Comparison of ENCODE assay signal across 30 cellular contexts in the genomic region with DNA sequence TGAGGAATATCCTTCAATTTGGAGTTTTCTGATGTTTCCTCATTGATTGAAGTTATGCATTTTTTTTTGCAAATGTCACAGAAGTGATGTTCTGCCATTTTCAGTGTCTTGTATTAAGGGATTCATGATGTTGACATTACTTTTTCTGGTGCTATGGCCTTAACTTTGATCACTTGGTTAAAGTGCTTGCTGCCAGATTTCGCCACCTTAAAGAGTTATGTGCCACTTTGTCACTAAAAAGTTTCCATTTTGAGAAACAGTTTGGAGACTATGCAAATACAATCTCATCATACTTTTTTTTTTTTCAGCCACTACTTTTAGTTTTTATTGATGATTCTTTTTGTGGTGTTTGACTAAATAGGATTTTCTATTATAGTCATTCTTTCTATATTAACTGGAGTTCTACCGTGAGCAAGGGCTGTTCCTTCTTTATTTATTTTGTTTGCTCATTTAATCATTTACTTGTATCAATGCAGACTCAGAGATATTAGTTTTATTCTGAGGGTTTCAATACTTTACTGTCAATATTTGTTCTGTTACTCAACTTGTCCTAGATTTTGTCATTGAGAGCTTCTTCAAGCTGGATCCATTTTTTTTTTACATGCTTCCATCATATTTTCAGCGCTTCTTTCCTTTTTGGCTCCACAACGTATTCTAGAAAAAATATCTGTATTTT. TPM values are rescaled to one million over a fixed set of nuclear protein-coding genes. Genes with fewer than 3 reads are reported as not detected.
DNase-seq lines count a peak whose midpoint lies in the region; ATAC-seq, FAIRE-seq and TF ChIP-seq lines count a peak whose summit lies in the region.
"Had no signal": no experiment of that assay in that cellular context is flagged by ENCODE, and none has a peak within 500 bp of the region (broad histone marks: within the 10 kb centered on the region; RNA-seq: fewer than 3 reads in every experiment).

No MANE protein-coding gene starts in this region.

- H3K27ac Mint-ChIP-seq in activated T-cell treated with anti-CD3 and anti-CD28 coated beads, Interleukin-2, amount 50 U/mL, for 72 hours: peak overlapping the region; percentile 61
- H3K27ac Mint-ChIP-seq: CD14-positive monocyte; CD4-positive, alpha-beta memory T cell; CD4-positive, CD25-positive, alpha-beta regulatory T cell had no signal

- peak; percentile 69 for FAIRE-seq in GM19239 (lab: Jason Lieb, UNC)
- FAIRE-seq: A549, GM12878, GM12892, GM18507 had no signal

- no peak for DNase-seq in activated T-cell treated with anti-CD3 and anti-CD28 coated beads, Interleukin-2, amount 50 U/mL, for 72 hours
- no peak for DNase-seq in activated T-cell treated with anti-CD3 and anti-CD28 coated beads, Interleukin-2, amount 50 U/mL, for 1 hour
- DNase-seq in DMS53 (lab: John Stamatoyannopoulos, UW) (peak; percentile 40), GM19239 (ENCODE audit: insufficient read length, low spot score) (no peak), right lobe of liver (peak in 1 of 3 donors; percentile 51), Kasumi-1 (lab: John Stamatoyannopoulos, UW) (no peak), ACHN (no peak), islet precursor cell (no peak)
- DNase-seq: BE2C; C1 segment of cervical spinal cord; CD4-positive, alpha-beta memory T cell; CD4-positive, CD25-positive, alpha-beta regulatory T cell; CD8-positive, alpha-beta memory T cell; COR-L47; DMS 273 treated with DMSO at 0.1 percent for 48 hours; DMS153; DMS79; DND-41; EL; GDM1 had no signal

- TF ChIP-seq CTCF in right lobe of liver (IDR thresholded peaks at IDR 0.05): no peak

- no peaks in the 10 kb centered on the region for H3K27me3 ChIP-seq in right lobe of liver
- H3K27me3 ChIP-seq: BE2C, BLaER1 had no signal

- 33% methylated on average over 4 of the region's 4 CpGs for WGBS in right lobe of liver (ENCODE audit: insufficient coverage, low coverage, low lambda C conversion rate, missing lambda C conversion rate)

- peaks cover 0 to 8% (median 0%) of the 10 kb centered on the region in 4 donors for H3K36me3 ChIP-seq in right lobe of liver
- H3K36me3 ChIP-seq: BE2C, BLaER1 had no signal

- ATAC-seq in activated T-cell treated with anti-CD3 and anti-CD28 coated beads, Interleukin-2, amount 50 U/mL, for 72 hours (replicated peaks in 1 of 2): no peak
- peak; percentile 33 to 70 (median 44) for ATAC-seq in right lobe of liver
- ATAC-seq: A549, GM12878 had no signal

- peaks cover 11 to 15% of the 10 kb centered on the region in 2 donors for H3K36me3 Mint-ChIP-seq in activated T-cell treated with anti-CD3 and anti-CD28 coated beads, Interleukin-2, amount 50 U/mL, for 72 hours (ENCODE audit: insufficient read depth in 2 of 2)
- H3K36me3 Mint-ChIP-seq: CD14-positive monocyte; CD4-positive, alpha-beta memory T cell; CD4-positive, CD25-positive, alpha-beta regulatory T cell had no signal

- H3K4me1 ChIP-seq in right lobe of liver: peaks cover 0 to 52% (median 11%) of the 10 kb centered on the region in 4 donors
- H3K4me1 ChIP-seq: A549, BE2C, BLaER1 had no signal

- H3K4me1 Mint-ChIP-seq in activated T-cell treated with anti-CD3 and anti-CD28 coated beads, Interleukin-2, amount 50 U/mL, for 72 hours (ENCODE audit: low read depth): peaks cover 32% of the 10 kb centered on the region

- no peak for TF ChIP-seq POLR2A in right lobe of liver (IDR thresholded peaks at IDR 0.05)

- peak overlapping the region; percentile 6 to 57 (median 42) for H3K4me3 ChIP-seq in right lobe of liver
- H3K4me3 ChIP-seq: A549, BLaER1, GM12878 had no signal

- in situ Hi-C loops in ACHN (cut with HindIII; ENCODE audit: low pct_ligation_motif_present, low pct_unique_long_range_greater_than_20kb, low sequenced_read_pairs): no loop called here

- no peaks in the 10 kb centered on the region for H3K9me3 ChIP-seq in right lobe of liver
- H3K9me3 ChIP-seq: A549, BE2C, BLaER1 had no signal

- H3K27ac ChIP-seq in right lobe of liver: peak overlapping the region; percentile 13 to 87 (median 84)
- H3K27ac ChIP-seq: 22Rv1, A549, BLaER1 had no signal

- peaks cover 10 to 15% of the 10 kb centered on the region in 2 donors for H3K9me3 Mint-ChIP-seq in activated T-cell treated with anti-CD3 and anti-CD28 coated beads, Interleukin-2, amount 50 U/mL, for 72 hours
- H3K9me3 Mint-ChIP-seq: CD4-positive, CD25-positive, alpha-beta regulatory T cell; CD8-positive, alpha-beta memory T cell had no signal

- H3K27me3 Mint-ChIP-seq in activated T-cell treated with anti-CD3 and anti-CD28 coated beads, Interleukin-2, amount 50 U/mL, for 72 hours (ENCODE audit: low read depth): no peaks in the 10 kb centered on the region
- H3K27me3 Mint-ChIP-seq: CD4-positive, alpha-beta memory T cell; CD4-positive, CD25-positive, alpha-beta regulatory T cell; CD8-positive, alpha-beta memory T cell had no signal

- H3K4me3 Mint-ChIP-seq in activated T-cell treated with anti-CD3 and anti-CD28 coated beads, Interleukin-2, amount 50 U/mL, for 72 hours: no peak overlapping the region
- H3K4me3 Mint-ChIP-seq: CD14-positive monocyte; CD4-positive, alpha-beta memory T cell; CD4-positive, CD25-positive, alpha-beta regulatory T cell; CD8-positive, alpha-beta memory T cell had no signal

- intact Hi-C loops in right lobe of liver (cut with DNase I): no loop called here

RNA-seq across cellular contexts. Expression of a gene that starts 3.2 kb away (rescaled TPM):
- under 1 TPM in 1 of 2 donors, not detected in 1; 0.23 TPM for total RNA-seq in activated T-cell treated with anti-CD3 and anti-CD28 coated beads, Interleukin-2, amount 50 U/mL, for 72 hours
- 10 to 100 TPM; 12.5 to 38.1 (median 23.6) TPM for total RNA-seq in right lobe of liver
- total RNA-seq: A172, Daoy, G401, GM12878 had no signal

RNA-seq across cellular contexts. Expression of a gene that starts 26.1 kb away (rescaled TPM):
- 10 to 100 TPM; 37.7 to 60.6 TPM for total RNA-seq in activated T-cell treated with anti-CD3 and anti-CD28 coated beads, Interleukin-2, amount 50 U/mL, for 72 hours
- 10 to 100 TPM in 2 of 6 experiments, 1 to 10 TPM in 4; 3.9 to 12.6 (median 6.8) TPM for total RNA-seq in right lobe of liver
- total RNA-seq: G401 had no signal

RNA-seq across cellular contexts. Expression of a gene that starts 46.7 kb away (rescaled TPM):
- total RNA-seq in activated T-cell treated with anti-CD3 and anti-CD28 coated beads, Interleukin-2, amount 50 U/mL, for 72 hours: 100 to 1,000 TPM; 309 to 356 TPM
- 10 to 100 TPM in 5 of 6 experiments, 1 to 10 TPM in 1; 7.8 to 64.5 (median 26.8) TPM for total RNA-seq in right lobe of liver
- total RNA-seq: G401 had no signal

Comparison
In these comparisons a context has a peak if more than half of its experiments do, and no peak if none do; other contexts are left out.
1. ATAC-seq: peak in right lobe of liver (4 of 4); none in activated T-cell treated with anti-CD3 and anti-CD28 coated beads, Interleukin-2, amount 50 U/mL, for 72 hours (0 of 2).
2. RNA of a gene that starts 3.2 kb away (total RNA-seq): 12.5 to 38.1 TPM in right lobe of liver; 0.23 TPM in activated T-cell treated with anti-CD3 and anti-CD28 coated beads, Interleukin-2, amount 50 U/mL, for 72 hours; every median in the first group is over 10 times any median in the second.
3. RNA of a gene that starts 46.7 kb away (total RNA-seq): 309 to 356 TPM in activated T-cell treated with anti-CD3 and anti-CD28 coated beads, Interleukin-2, amount 50 U/mL, for 72 hours; 7.8 to 64.5 TPM in right lobe of liver; every median in the first group is over 4 times any median in the second.